ENCODE assay signal across 11 cellular contexts in the genomic region with DNA sequence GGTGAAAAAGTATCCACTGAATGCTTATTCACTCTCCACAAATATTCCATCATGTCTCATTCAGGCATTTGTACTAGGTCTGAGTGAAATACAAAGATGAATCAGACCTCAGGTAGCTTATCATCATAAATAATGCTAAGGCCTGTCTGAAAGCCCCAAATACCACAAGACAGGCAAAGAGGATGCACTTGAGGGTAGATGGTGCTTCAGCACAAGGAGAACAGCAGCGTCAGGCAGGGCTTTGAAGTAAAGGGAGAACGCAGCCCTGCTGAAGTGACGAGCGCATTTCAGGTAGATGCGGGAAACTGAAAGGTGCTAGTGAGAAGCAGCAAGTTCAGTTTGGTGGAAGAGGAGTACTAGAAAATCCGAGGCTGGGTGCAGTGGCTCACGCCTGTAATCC. TPM values are rescaled to one million over a fixed set of nuclear protein-coding genes. Genes with fewer than 3 reads are reported as not detected.
DNase-seq lines count a peak whose midpoint lies in the region; FAIRE-seq and TF ChIP-seq lines count a peak whose summit lies in the region.
"Had no signal": no experiment of that assay in that cellular context is flagged by ENCODE, and none has a peak within 500 bp of the region (broad histone marks: within the 10 kb centered on the region; RNA-seq: fewer than 3 reads in every experiment).

No MANE protein-coding gene starts in this region.

- no peak overlapping the region for H3K9ac ChIP-seq in mammary epithelial cell (ENCODE audit: insufficient read depth, low read length)

- 100% methylated on average over 7 of the region's 7 CpGs for WGBS in mammary epithelial cell (ENCODE audit: low coverage, missing lambda C conversion rate)
- WGBS in small intestine, 3 donors: 81 to 91% (median 82%) methylated on average over 7 of the region's 7 CpGs

- H3K27ac ChIP-seq in mammary epithelial cell (ENCODE audit: insufficient read depth, low read depth, low read length) (no peak overlapping the region), small intestine (ENCODE audit: low read depth in 1 of 2, low read length in 1 of 2) (peak overlapping the region in 1 of 2 donors; percentile 36)

- no peak overlapping the region for H2AFZ ChIP-seq in mammary epithelial cell (ENCODE audit: low read depth, low read length)

- POLR2A ChIA-PET in MCF 10A (lab: Yijun Ruan, JAX): no interaction called here

- no TSS peak for BruUV-seq in mammary epithelial cell (replicated peaks; lab: Mats Ljungman, UMichigan)
- BruUV-seq in MCF 10A (replicated peaks; lab: Mats Ljungman, UMichigan): no TSS peak

- H3K9me3 ChIP-seq in mammary epithelial cell (replicated peaks; ENCODE audit: insufficient read depth, low read length) (no peaks in the 10 kb centered on the region), small intestine (ENCODE audit: control insufficient read depth, low read depth) (no peaks in the 10 kb centered on the region)

- H4K20me1 ChIP-seq in mammary epithelial cell (ENCODE audit: insufficient read depth, low read length): no peaks in the 10 kb centered on the region

- H3K36me3 ChIP-seq in mammary epithelial cell (ENCODE audit: insufficient read depth, low read length) (no peaks in the 10 kb centered on the region), small intestine (ENCODE audit: control insufficient read depth in 2 of 2, insufficient read depth in 2 of 2, low read length in 2 of 2) (no peaks in the 10 kb centered on the region)

- H3K4me3 ChIP-seq in mammary epithelial cell (replicated peaks in 1 of 3; ENCODE audit: insufficient read depth in 1 of 3, low read depth in 2 of 3, low read length in 3 of 3) (no peak overlapping the region), small intestine (ENCODE audit: low read depth in 1 of 2, low read length in 2 of 2) (no peak overlapping the region)

- no peaks in the 10 kb centered on the region for H3K79me2 ChIP-seq in mammary epithelial cell (ENCODE audit: insufficient read depth, low read length)

- H3K27me3 Mint-ChIP-seq in MCF 10A (ENCODE audit: insufficient read depth, unreplicated experiment): no peaks in the 10 kb centered on the region

- no peak overlapping the region for H3K4me2 ChIP-seq in mammary epithelial cell (ENCODE audit: insufficient read depth, low read depth, low read length)

- H3K27ac Mint-ChIP-seq in MCF 10A (ENCODE audit: low read depth, unreplicated experiment): no peak overlapping the region

- in situ Hi-C loops in mammary epithelial cell (cut with MboI; ENCODE audit: low sequenced_read_pairs in 2 of 2): no loop called here

- no peaks in the 10 kb centered on the region for H3K4me1 Mint-ChIP-seq in MCF 10A (ENCODE audit: insufficient read depth, unreplicated experiment)

- H3K4me1 ChIP-seq in mammary epithelial cell (ENCODE audit: insufficient read depth, low read length): no peaks in the 10 kb centered on the region
- peaks cover 0 to 10% of the 10 kb centered on the region in 2 donors for H3K4me1 ChIP-seq in small intestine (ENCODE audit: control insufficient read depth in 2 of 2, insufficient read depth in 1 of 2, low read depth in 1 of 2, low read length in 1 of 2)

- no peak overlapping the region for H3K4me3 Mint-ChIP-seq in MCF 10A (ENCODE audit: unreplicated experiment)

- H3K27me3 ChIP-seq in mammary epithelial cell (ENCODE audit: insufficient read depth, low read length) (no peaks in the 10 kb centered on the region), small intestine (ENCODE audit: control insufficient read depth in 2 of 2, insufficient read depth in 2 of 2, low read length in 2 of 2) (no peaks in the 10 kb centered on the region)

- TF ChIP-seq CTCF in mammary epithelial cell (conservative IDR thresholded peaks at IDR 0.05 in 1 of 2, IDR thresholded peaks at IDR 0.05 in 1 of 2; ENCODE audit: extremely low read depth in 1 of 2, insufficient read depth in 1 of 2, low read depth in 1 of 2, low read length in 2 of 2) (no peak), MCF 10A (IDR thresholded peaks at IDR 0.05; ENCODE audit: unreplicated experiment) (no peak)

- FAIRE-seq in small intestine (lab: Jason Lieb, UNC): no peak
- FAIRE-seq: A204.1 had no signal

- dilution Hi-C loops in mammary epithelial cell (cut with HindIII; ENCODE audit: low sequenced_read_pairs): no loop called here

- DNase-seq in mammary epithelial cell (peak; percentile 64), MCF 10A (ENCODE audit: unreplicated experiment) (no peak), small intestine (peak; percentile 55), AML-193 (lab: John Stamatoyannopoulos, UW) (no peak), HCEC 1CT (no peak), putamen (ENCODE audit: low spot score) (no peak), AG08395 (ENCODE audit: low spot score) (no peak)
- peak; percentile 59 for DNase-seq in activated naive CD4-positive, alpha-beta T cell treated with Interleukin-2 at 50 U/mL for 16 hours
- DNase-seq: EL, NCI-H1694 had no signal

- CTCF ChIA-PET in mammary epithelial cell (lab: Charles Lee; ENCODE audit: low non-redundant PET) (no interaction called here), MCF 10A (lab: Yijun Ruan, JAX) (no interaction called here)

- H3K36me3 Mint-ChIP-seq in MCF 10A (ENCODE audit: insufficient read depth, unreplicated experiment): no peaks in the 10 kb centered on the region

- no peaks in the 10 kb centered on the region for H3K9me3 Mint-ChIP-seq in MCF 10A (ENCODE audit: unreplicated experiment)

- intact Hi-C loops in mammary epithelial cell (cut with micrococcal nuclease): no loop called here
- intact Hi-C loops in MCF 10A (cut with micrococcal nuclease): no loop called here

RNA-seq across cellular contexts. Expression of a gene that starts 38.7 kb away (rescaled TPM):
- total RNA-seq in mammary epithelial cell (1 to 10 TPM; 4.2 to 8.8 TPM), MCF 10A (2022) (7.6 and 8.4 TPM in 2 replicates)
- polyA plus RNA-seq in mammary epithelial cell (2.4 TPM), small intestine (1 to 10 TPM; 5.4 to 7.2 (median 6.8) TPM)
- polyA minus RNA-seq in mammary epithelial cell: 3.3 TPM

Comparison
In these comparisons a context has a peak if more than half of its experiments do, and no peak if none do; other contexts are left out.
1. DNase-seq: peak in mammary epithelial cell (single experiment), activated naive CD4-positive, alpha-beta T cell treated with Interleukin-2 at 50 U/mL for 16 hours (single experiment) and small intestine (single experiment); none in MCF 10A (single experiment), AML-193 (0 of 2), HCEC 1CT (single experiment), putamen (single experiment) and AG08395 (single experiment).